In genomic region chr9:100674419-100675122, GRCh38 we compare ENCODE assay signal across 21 cellular contexts.
DNase-seq lines count a peak whose midpoint lies in the region; ATAC-seq and TF ChIP-seq lines count a peak whose summit lies in the region.
"Had no signal": no experiment of that assay in that cellular context is flagged by ENCODE, and none has a peak within 500 bp of the region (broad histone marks: within the 10 kb centered on the region; RNA-seq: fewer than 3 reads in every experiment).

No MANE protein-coding gene starts in this region.

- H3K4me1 ChIP-seq in adipocyte (ENCODE audit: control insufficient read depth, insufficient read depth, low read length) = peaks cover 22% of the 10 kb centered on the region
- H3K4me1 ChIP-seq in stomach = no peaks in the 10 kb centered on the region
- H3K4me1 ChIP-seq: left lung had no signal

- H3K9ac ChIP-seq in adipocyte (ENCODE audit: low read length) = no peak overlapping the region

- ATAC-seq in HG02763 (IDR thresholded peaks at IDR 0.05; ENCODE audit: unreplicated experiment) (no peak), HG02798 (IDR thresholded peaks at IDR 0.05; ENCODE audit: poor library complexity, unreplicated experiment) (no peak), HG03457 (IDR thresholded peaks at IDR 0.05; ENCODE audit: unreplicated experiment) (no peak)
- ATAC-seq: activated CD8-positive, alpha-beta T cell treated with anti-CD3 and anti-CD28 coated beads, Interleukin-2, amount 10 ng/mL, durations not matched to agents 7 days and 5 days; activated naive CD4-positive, alpha-beta T cell treated with anti-CD3 and anti-CD28 coated beads, Interleukin-2, amount 50 U/mL, for 72 hours; CD8-positive, alpha-beta T cell; left lung; naive thymus-derived CD4-positive, alpha-beta T cell; SK-N-SH treated with all-trans-retinoic acid at 6 μM for 48 hours had no signal

- TF ChIP-seq EP300 in stomach (IDR thresholded peaks at IDR 0.05) = no peak

- intact Hi-C loops in stomach (cut with DNase I; ENCODE audit: low total_unique reads) = no loop called here

- no peaks in the 10 kb centered on the region for H3K9me3 ChIP-seq in adipocyte (ENCODE audit: control insufficient read depth, low read length)
- H3K9me3 ChIP-seq in stomach = no peaks in the 10 kb centered on the region
- H3K9me3 ChIP-seq: left lung had no signal

- no peak for TF ChIP-seq CTCF in stomach (IDR thresholded peaks at IDR 0.05)

- H3K27ac ChIP-seq in stomach = no peak overlapping the region
- H3K27ac ChIP-seq: cardiac muscle cell, left lung had no signal

- H3K36me3 ChIP-seq in adipocyte (ENCODE audit: control insufficient read depth, insufficient read depth, low read length, severe bottlenecking) (no peaks in the 10 kb centered on the region), stomach (no peaks in the 10 kb centered on the region)
- H3K36me3 ChIP-seq: cardiac muscle cell, left lung had no signal

- H3K4me3 ChIP-seq in adipocyte (ENCODE audit: low read length) (no peak overlapping the region), stomach (no peak overlapping the region)
- H3K4me3 ChIP-seq: cardiac muscle cell, left lung had no signal

- H3K27me3 ChIP-seq in adipocyte (replicated peaks; ENCODE audit: control insufficient read depth, insufficient read depth, low read length) = no peaks in the 10 kb centered on the region
- no peaks in the 10 kb centered on the region for H3K27me3 ChIP-seq in stomach
- H3K27me3 ChIP-seq: cardiac muscle cell, left lung had no signal

- no peak for TF ChIP-seq POLR2A in stomach (IDR thresholded peaks at IDR 0.05)

- 43 to 72% (median 64%) methylated on average over 1 of the region's 1 CpG for WGBS in stomach, 5 donors

- DNase-seq in DMS 273 treated with DMSO at 0.1 percent for 48 hours (lab: John Stamatoyannopoulos, UW) (peak; percentile 70), NCI-H1694 (lab: John Stamatoyannopoulos, UW) (peak; percentile 78), adipocyte (ENCODE audit: low read depth) (peak; percentile 51), pons (ENCODE audit: low spot score) (peak; percentile 12), stomach (no peak)
- DNase-seq: activated CD8-positive, alpha-beta T cell treated with anti-CD3 and anti-CD28 coated beads, Interleukin-2, amount 10 ng/mL, durations not matched to agents 7 days and 5 days; CD8-positive, alpha-beta T cell; DMS153; left lung; naive thymus-derived CD4-positive, alpha-beta T cell; NCI-H774; nucleus accumbens; OCI-M1; stimulated activated naive CD4-positive, alpha-beta T cell treated with Interleukin-2 at 50 U/mL for 16 hours; T-helper 2 cell had no signal
